Comparison of ENCODE assay signal across 19 cellular contexts in the genomic region with DNA sequence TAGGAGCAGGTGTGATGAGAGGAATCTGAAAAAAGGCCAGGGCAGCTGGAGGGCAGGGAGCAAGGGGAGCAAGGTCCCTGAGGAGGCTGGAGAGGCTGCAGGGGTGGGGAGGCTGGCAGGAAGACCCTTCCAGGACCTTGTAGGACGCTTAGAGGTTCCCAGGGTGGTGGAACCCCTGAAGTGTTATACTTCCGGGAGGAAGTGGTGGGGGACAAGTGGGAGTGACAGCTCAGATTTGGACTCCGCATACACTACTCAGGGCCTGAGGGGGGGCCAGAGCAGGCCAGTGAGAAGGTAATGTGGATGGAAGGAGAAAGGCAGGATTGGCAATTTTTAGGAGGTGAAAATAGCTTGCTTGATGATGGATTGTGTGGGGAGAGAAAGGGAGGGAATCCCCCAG. TPM values are rescaled to one million over a fixed set of nuclear protein-coding genes. Genes with fewer than 3 reads are reported as not detected.
DNase-seq lines count a peak whose midpoint lies in the region; ATAC-seq and TF ChIP-seq lines count a peak whose summit lies in the region.
"Had no signal": no experiment of that assay in that cellular context is flagged by ENCODE, and none has a peak within 500 bp of the region (broad histone marks: within the 10 kb centered on the region; RNA-seq: fewer than 3 reads in every experiment).

No MANE protein-coding gene starts in this region.

- RAD21 ChIA-PET in HCT116 (lab: Charles Lee; ENCODE audit: low non-redundant PET in 1 of 2, low total read pairs in 2 of 2, uncharacterized antibody in 2 of 2, unreplicated experiment in 2 of 2), result interaction anchor here in 1 of 2 experiments (0.6 kb wide), 1 partner anchor 52 kb away, joined by 3 read pairs; no protein-coding TSS in a partner anchor

- no peak overlapping the region for H2AFZ ChIP-seq in HCT116 (ENCODE audit: low read depth, low read length, poor library complexity, severe bottlenecking)
- H2AFZ ChIP-seq: hepatocyte had no signal

- CTCF ChIA-PET in HCT116 (lab: Charles Lee), result no interaction called here

- H3K4me2 ChIP-seq in HCT116 (ENCODE audit: low read length), result no peak overlapping the region

- no peaks in the 10 kb centered on the region for H4K20me1 ChIP-seq in HCT116 (ENCODE audit: insufficient read depth)

- H3K4me1 ChIP-seq in HCT116 (ENCODE audit: control insufficient read depth in 1 of 2, insufficient read depth in 2 of 2, low read length in 2 of 2), result peaks cover 6 to 29% of the 10 kb centered on the region in 2 experiments; a peak in 3 of 4 replicates
- H3K4me1 ChIP-seq: ascending aorta had no signal

- no peaks in the 10 kb centered on the region for H3K9me2 ChIP-seq in HCT116 (ENCODE audit: insufficient read depth)

- H3K36me3 Mint-ChIP-seq in T-helper 1 cell treated with Interleukin-12 subunit alpha and Interleukin-12 subunit beta and Interleukin-4 antibody, amounts not matched to agents 30 μg/mL and 1 μg/mL, for 36 hours (ENCODE audit: low read depth), result peaks cover 14% of the 10 kb centered on the region
- no peaks in the 10 kb centered on the region for H3K36me3 Mint-ChIP-seq in activated naive CD8-positive, alpha-beta T cell
- H3K36me3 Mint-ChIP-seq in natural killer cell, result no peaks in the 10 kb centered on the region

- no peak for TF ChIP-seq POLR2A in HCT116 (IDR thresholded peaks at IDR 0.05; ENCODE audit: borderline replicate concordance, extremely low read depth, insufficient read depth, insufficient read length)

- no peaks in the 10 kb centered on the region for H3K27me3 ChIP-seq in HCT116 (ENCODE audit: insufficient read depth, low read length)
- H3K27me3 ChIP-seq: ascending aorta, dorsolateral prefrontal cortex, hepatocyte, suprapubic skin had no signal

- H3K9ac ChIP-seq in HCT116 (ENCODE audit: low read length), result no peak overlapping the region

- H3K27ac Mint-ChIP-seq in T-helper 1 cell treated with Interleukin-12 subunit alpha and Interleukin-12 subunit beta and Interleukin-4 antibody, amounts not matched to agents 30 μg/mL and 1 μg/mL, for 36 hours, result peak overlapping the region; percentile 91
- H3K27ac Mint-ChIP-seq in activated naive CD8-positive, alpha-beta T cell, result peak overlapping the region; percentile 52
- H3K27ac Mint-ChIP-seq in natural killer cell, result peak overlapping the region; percentile 54 to 85

- H3K4me3 Mint-ChIP-seq in T-helper 1 cell treated with Interleukin-12 subunit alpha and Interleukin-12 subunit beta and Interleukin-4 antibody, amounts not matched to agents 30 μg/mL and 1 μg/mL, for 36 hours, result peak overlapping the region; percentile 89
- peak overlapping the region; percentile 75 for H3K4me3 Mint-ChIP-seq in activated naive CD8-positive, alpha-beta T cell
- H3K4me3 Mint-ChIP-seq in natural killer cell, result peak overlapping the region; percentile 75

- TF ChIP-seq CTCF in HCT116 (IDR thresholded peaks at IDR 0.05 in 2 of 3, conservative IDR thresholded peaks at IDR 0.05 in 1 of 3; ENCODE audit: borderline replicate concordance in 1 of 3, insufficient read depth in 1 of 3, low read depth in 2 of 3, low read length in 2 of 3) (no peak), natural killer cell (IDR thresholded peaks at IDR 0.05) (no peak)

- peaks cover 0 to 1% of the 10 kb centered on the region in 2 experiments; a peak in 1 of 4 replicates for H3K36me3 ChIP-seq in HCT116 (ENCODE audit: control insufficient read depth in 1 of 2, insufficient read depth in 2 of 2, low read length in 2 of 2)
- H3K36me3 ChIP-seq: ascending aorta, prostate gland, suprapubic skin had no signal

- peaks cover 35% of the 10 kb centered on the region for H3K79me2 ChIP-seq in HCT116 (ENCODE audit: insufficient read depth, low read length)

- no TSS peak for BruUV-seq in HCT116 (replicated peaks; lab: Mats Ljungman, UMichigan)

- DNase-seq in T-helper 1 cell (no peak), HCT116 (ENCODE audit: low read depth, low spot score) (no peak), natural killer cell (no peak), kidney tubule cell (ENCODE audit: low spot score) (no peak), NCI-H526 treated with DMSO at 0.1 percent for 48 hours (lab: John Stamatoyannopoulos, UW) (no peak), NCI-H1694 treated with DMSO at 0.1 percent for 48 hours (lab: John Stamatoyannopoulos, UW) (no peak)
- DNase-seq: activated CD8-positive, alpha-beta memory T cell treated with anti-CD3 and anti-CD28 coated beads, Interleukin-2, amount 50 U/mL, for 48 hours; dorsolateral prefrontal cortex; Kasumi-1; NCI-H446; stimulated activated CD4-positive, alpha-beta T cell treated with anti-CD3 and anti-CD28 coated beads, Interleukin-12 subunit alpha, Interleukin-12 subunit beta, amount 100 ng/mL, for 4 hours had no signal

- no peaks in the 10 kb centered on the region for H3K9me3 Mint-ChIP-seq in T-helper 1 cell treated with Interleukin-12 subunit alpha and Interleukin-12 subunit beta and Interleukin-4 antibody, amounts not matched to agents 30 μg/mL and 1 μg/mL, for 36 hours
- no peaks in the 10 kb centered on the region for H3K9me3 Mint-ChIP-seq in activated naive CD8-positive, alpha-beta T cell (ENCODE audit: low read depth)
- no peaks in the 10 kb centered on the region for H3K9me3 Mint-ChIP-seq in natural killer cell

- intact Hi-C loops in HCT116 (cut with micrococcal nuclease), result no loop called here
- intact Hi-C loops in natural killer cell (cut with micrococcal nuclease), result no loop called here

- no peak for ATAC-seq in HCT116
- ATAC-seq in natural killer cell, result no peak
- ATAC-seq: GM12878 had no signal

- no peak overlapping the region for H3K27ac ChIP-seq in HCT116 (ENCODE audit: low read depth, low read length)
- H3K27ac ChIP-seq: ascending aorta, C4-2B, hepatocyte, prostate gland, suprapubic skin had no signal

- TF ChIP-seq RAD21 in HCT116 (IDR thresholded peaks at IDR 0.05; ENCODE audit: low read depth), result no peak

- H3K27me3 Mint-ChIP-seq in T-helper 1 cell treated with Interleukin-12 subunit alpha and Interleukin-12 subunit beta and Interleukin-4 antibody, amounts not matched to agents 30 μg/mL and 1 μg/mL, for 36 hours (ENCODE audit: low read depth), result no peaks in the 10 kb centered on the region
- H3K27me3 Mint-ChIP-seq in activated naive CD8-positive, alpha-beta T cell, result no peaks in the 10 kb centered on the region
- H3K27me3 Mint-ChIP-seq in natural killer cell (ENCODE audit: low read depth in 2 of 2), result no peaks in the 10 kb centered on the region

- H3K4me1 Mint-ChIP-seq in T-helper 1 cell treated with Interleukin-12 subunit alpha and Interleukin-12 subunit beta and Interleukin-4 antibody, amounts not matched to agents 30 μg/mL and 1 μg/mL, for 36 hours (ENCODE audit: low read depth), result peaks cover 46% of the 10 kb centered on the region
- H3K4me1 Mint-ChIP-seq in activated naive CD8-positive, alpha-beta T cell (ENCODE audit: low read depth), result peaks cover 27% of the 10 kb centered on the region
- peaks cover 28 to 32% of the 10 kb centered on the region in 2 donors for H3K4me1 Mint-ChIP-seq in natural killer cell

- H3K4me3 ChIP-seq in HCT116 (replicated peaks in 1 of 2; ENCODE audit: low read depth in 1 of 2, low read length in 2 of 2), result no peak overlapping the region
- H3K4me3 ChIP-seq: ascending aorta, hepatocyte, prostate gland, suprapubic skin had no signal

- POLR2A ChIA-PET in HCT116 (lab: Charles Lee), result interaction anchor here (1.8 kb wide), 1 partner anchor 8 kb away, joined by 4 read pairs; a partner anchor contains a TSS

- H3K9me3 ChIP-seq in HCT116 (ENCODE audit: control insufficient read depth in 1 of 2, insufficient read depth in 1 of 2, low read depth in 1 of 2, low read length in 2 of 2), result no peaks in the 10 kb centered on the region
- H3K9me3 ChIP-seq: ascending aorta, prostate gland, suprapubic skin had no signal

TF ChIP-seq in HCT116, 20 proteins besides CTCF, POLR2A, EP300 and RAD21:
- TF ChIP-seq SRF (IDR thresholded peaks at IDR 0.05; ENCODE audit: low read depth) (no peak), POLR2AphosphoS5 (IDR thresholded peaks at IDR 0.05; ENCODE audit: low read depth, low read length) (0 out of 2 replicates have a peak, but pooled peaks have one; percentile 2)

RNA-seq across cellular contexts. Expression of a gene that starts 1.9 kb away (rescaled TPM):
- total RNA-seq in HCT116 (2021; ENCODE audit: unreplicated experiment) (64.1 TPM), natural killer cell (1 to 10 TPM; 2.1 to 2.9 (median 2.7) TPM)
- 40.9 and 53.9 TPM in 2 replicates for polyA plus RNA-seq in HCT116 (2012)
- total RNA-seq: ascending aorta had no signal

RNA-seq across cellular contexts. Expression of a gene that starts 8.6 kb away (rescaled TPM):
- total RNA-seq in HCT116 (2021; ENCODE audit: unreplicated experiment) (12.4 TPM), natural killer cell (10 to 100 TPM; 14.1 to 28.7 (median 20.5) TPM)
- 6.4 and 7.3 TPM in 2 replicates for polyA plus RNA-seq in HCT116 (2012)

RNA-seq across cellular contexts. Expression of a gene that starts 28.4 kb away (rescaled TPM):
- total RNA-seq in HCT116 (2021; ENCODE audit: unreplicated experiment) (202 TPM), natural killer cell (100 to 1,000 TPM; 207 to 236 (median 228) TPM)
- polyA plus RNA-seq in HCT116 (2012), result 225 and 235 TPM in 2 replicates

Comparison
In these comparisons a context has a peak if more than half of its experiments do, and no peak if none do; other contexts are left out.
1. RNA of a gene that starts 1.9 kb away (total RNA-seq): 64.1 TPM in HCT116 (single experiment); 2.1 to 2.9 TPM in natural killer cell; every median in the first group is over 10 times any median in the second.
2. Peak in every context shown above with its lines, with median percentiles within 50 percentile points of each other: H3K27ac Mint-ChIP-seq and H3K4me3 Mint-ChIP-seq.